ENCODE assay signal across 9 cellular contexts in genomic region chr14:44960646-44961045, GRCh38. TPM values are rescaled to one million over a fixed set of nuclear protein-coding genes. Genes with fewer than 3 reads are reported as not detected.
DNase-seq lines count a peak whose midpoint lies in the region; TF ChIP-seq lines count a peak whose summit lies in the region.
"Had no signal": no experiment of that assay in that cellular context is flagged by ENCODE, and none has a peak within 500 bp of the region (broad histone marks: within the 10 kb centered on the region; RNA-seq: fewer than 3 reads in every experiment).

No MANE protein-coding gene starts in this region.

- H3K36me3 ChIP-seq in BLaER1 (peaks cover 12% of the 10 kb centered on the region), Karpas-422 (ENCODE audit: insufficient read depth, low read length) (peaks cover 14% of the 10 kb centered on the region), endodermal cell (ENCODE audit: control insufficient read depth, insufficient read depth, low read length) (peaks cover 5% of the 10 kb centered on the region)

- H3K4me3 Mint-ChIP-seq in endodermal cell (no peak overlapping the region), nephron progenitor cell (no peak overlapping the region)
- H3K4me3 Mint-ChIP-seq: activated T-helper 17 cell treated with anti-CD3 and anti-CD28 coated beads, Interleukin-2, amount 50 U/mL, for 72 hours had no signal

- H3K4me2 ChIP-seq in BLaER1 (peak overlapping the region; percentile 92), Karpas-422 (ENCODE audit: low read depth, low read length, poor library complexity, severe bottlenecking) (peak overlapping the region; percentile 87)

- H3K4me1 ChIP-seq in BLaER1 (peaks cover 41% of the 10 kb centered on the region), Karpas-422 (ENCODE audit: low read length) (peaks cover 37% of the 10 kb centered on the region), endodermal cell (ENCODE audit: control insufficient read depth, insufficient read depth, low read length) (peaks cover 5% of the 10 kb centered on the region)

- H3K79me2 ChIP-seq in Karpas-422 (ENCODE audit: low read length) = peaks cover 96% of the 10 kb centered on the region

- H3K9me3 ChIP-seq in BLaER1 = peaks cover 32% of the 10 kb centered on the region
- no peaks in the 10 kb centered on the region for H3K9me3 ChIP-seq in Karpas-422 (ENCODE audit: low read length)
- no peaks in the 10 kb centered on the region for H3K9me3 ChIP-seq in endodermal cell (ENCODE audit: control insufficient read depth, low read length)

- H3K4me1 Mint-ChIP-seq in endodermal cell (peaks cover 43% of the 10 kb centered on the region), nephron progenitor cell (peaks cover 49% of the 10 kb centered on the region)

- H3K27me3 Mint-ChIP-seq in endodermal cell (ENCODE audit: insufficient read depth) (no peaks in the 10 kb centered on the region), nephron progenitor cell (ENCODE audit: low read depth, poor library complexity) (no peaks in the 10 kb centered on the region)
- H3K27me3 Mint-ChIP-seq: activated T-helper 17 cell treated with anti-CD3 and anti-CD28 coated beads, Interleukin-2, amount 50 U/mL, for 72 hours had no signal

- no peak overlapping the region for H2AFZ ChIP-seq in Karpas-422 (ENCODE audit: low read length)

- H3K27ac Mint-ChIP-seq in endodermal cell (no peak overlapping the region), nephron progenitor cell (peak overlapping the region; percentile 55)
- H3K27ac Mint-ChIP-seq: activated T-helper 17 cell treated with anti-CD3 and anti-CD28 coated beads, Interleukin-2, amount 50 U/mL, for 72 hours had no signal

- DNase-seq in Karpas-422 = no peak
- DNase-seq in endodermal cell = no peak
- DNase-seq in nephron progenitor cell = no peak
- no peak for DNase-seq in GM19240 (ENCODE audit: insufficient read length, low spot score)
- no peak for DNase-seq in stimulated activated CD4-positive, alpha-beta T cell treated with anti-CD3 and anti-CD28 coated beads, Interleukin-4, amount 100 ng/mL, for 1 hour
- DNase-seq in amniotic stem cell (lab: John Stamatoyannopoulos, UW) = no peak
- DNase-seq in NCI-H2029 treated with DMSO at 0.1 percent for 48 hours (lab: John Stamatoyannopoulos, UW) = no peak

- H4K20me1 ChIP-seq in BLaER1 (peaks cover 35% of the 10 kb centered on the region), Karpas-422 (ENCODE audit: insufficient read depth, low read depth, low read length) (peaks cover 4% of the 10 kb centered on the region; the same call in 1 of the 2 replicates)

- H3K27me3 ChIP-seq in BLaER1 = no peaks in the 10 kb centered on the region
- no peaks in the 10 kb centered on the region for H3K27me3 ChIP-seq in Karpas-422 (ENCODE audit: low read length)
- H3K27me3 ChIP-seq in endodermal cell (ENCODE audit: control insufficient read depth, insufficient read depth, low read length, poor library complexity, severe bottlenecking) = no peaks in the 10 kb centered on the region

- 0 to 10% methylated on average over 2 to 3 of the region's 3 CpGs for WGBS in endodermal cell (ENCODE audit: insufficient coverage in 1 of 2, insufficient read length in 1 of 2), 2 experiments

- peak overlapping the region; percentile 77 for H3K4me3 ChIP-seq in BLaER1
- peak overlapping the region; percentile 78 for H3K4me3 ChIP-seq in Karpas-422 (ENCODE audit: low read length)
- peak overlapping the region; percentile 99 for H3K4me3 ChIP-seq in endodermal cell (ENCODE audit: low read length)

- H3K9ac ChIP-seq in BLaER1 (peak overlapping the region; percentile 84), Karpas-422 (ENCODE audit: low read length) (peak overlapping the region; percentile 78), endodermal cell (ENCODE audit: extremely low read depth, low read length, poor library complexity, severe bottlenecking) (peak overlapping the region; percentile 77)

- TF ChIP-seq CTCF in endodermal cell (conservative IDR thresholded peaks at IDR 0.05) (no peak), nephron progenitor cell (IDR thresholded peaks at IDR 0.05) (no peak)

- H3K9me2 ChIP-seq in Karpas-422 (replicated peaks; ENCODE audit: insufficient read depth, low read length) = no peaks in the 10 kb centered on the region

- H3K9me3 Mint-ChIP-seq in endodermal cell = no peaks in the 10 kb centered on the region
- H3K9me3 Mint-ChIP-seq in nephron progenitor cell = no peaks in the 10 kb centered on the region
- H3K9me3 Mint-ChIP-seq: activated T-helper 17 cell treated with anti-CD3 and anti-CD28 coated beads, Interleukin-2, amount 50 U/mL, for 72 hours had no signal

- H3K36me3 Mint-ChIP-seq in endodermal cell (ENCODE audit: low read depth) (peaks cover 6% of the 10 kb centered on the region), nephron progenitor cell (ENCODE audit: low read depth) (peaks cover 7% of the 10 kb centered on the region)

- H3K27ac ChIP-seq in BLaER1 (peak overlapping the region; percentile 77; the same call in 1 of the 2 replicates), Karpas-422 (ENCODE audit: low read length) (peak overlapping the region; percentile 65), endodermal cell (ENCODE audit: low read depth, low read length) (no peak overlapping the region)

RNA-seq across cellular contexts. Expression of gene KLHL28, which starts 1.1 kb away (rescaled TPM):
- 12.8 and 31.4 TPM in 2 replicates for total RNA-seq in Karpas-422 (2014; rRNA removed; shearing (Covaris generic); ENCODE audit: low replicate concordance)
- total RNA-seq in endodermal cell = 10 to 100 TPM; 18.6 to 20.3 TPM
- polyA plus RNA-seq in endodermal cell (2013, experiment 1 of 2) = 15.1 TPM
- 14.3 TPM for polyA plus RNA-seq in endodermal cell (2013, experiment 2 of 2)

RNA-seq across cellular contexts. Expression of gene TOGARAM1, which starts 1.3 kb away (rescaled TPM):
- 21.5 and 34.2 TPM in 2 replicates for total RNA-seq in Karpas-422 (2014; rRNA removed; shearing (Covaris generic); ENCODE audit: low replicate concordance)
- 10 to 100 TPM; 12.3 to 13.7 TPM for total RNA-seq in endodermal cell
- polyA plus RNA-seq in endodermal cell (2013, experiment 1 of 2) = 12.6 TPM
- polyA plus RNA-seq in endodermal cell (2013, experiment 2 of 2) = 15.6 TPM
